Comparison of ENCODE assay signal across 1 cellular context in genomic region chr6:18329781-18330180, GRCh38.
TF ChIP-seq lines count a peak whose summit lies in the region.

No MANE protein-coding gene starts in this region.

TF ChIP-seq in HepG2, 621 proteins besides CTCF, POLR2A, EP300 and RAD21:
- TF ChIP-seq ZSCAN30 (CRISPR knock-in tag; IDR thresholded peaks at IDR 0.05) (no peak), ZBTB33 (CRISPR knock-in tag; IDR thresholded peaks at IDR 0.05) (no peak), PAWR (CRISPR knock-in tag; IDR thresholded peaks at IDR 0.05; ENCODE audit: borderline replicate concordance) (no peak), ZFP1 (CRISPR knock-in tag; IDR thresholded peaks at IDR 0.05) (no peak), RXRA (CRISPR knock-in tag; IDR thresholded peaks at IDR 0.05) (no peak), HNF4A (CRISPR knock-in tag; IDR thresholded peaks at IDR 0.05) (no peak), ZNF549 (CRISPR knock-in tag; IDR thresholded peaks at IDR 0.05) (no peak), ZNF629 (CRISPR knock-in tag; conservative IDR thresholded peaks at IDR 0.05) (no peak), KDM1A (CRISPR knock-in tag; IDR thresholded peaks at IDR 0.05) (no peak), ZBTB26 (CRISPR knock-in tag; IDR thresholded peaks at IDR 0.05; ENCODE audit: borderline replicate concordance) (no peak), ZNF232 (CRISPR knock-in tag; IDR thresholded peaks at IDR 0.05; ENCODE audit: borderline replicate concordance) (no peak), ZNF235 (CRISPR knock-in tag; IDR thresholded peaks at IDR 0.05; ENCODE audit: borderline replicate concordance) (no peak), SMARCC2 (IDR thresholded peaks at IDR 0.05) (no peak), HIVEP1 (CRISPR knock-in tag; IDR thresholded peaks at IDR 0.05) (no peak), DZIP1 (CRISPR knock-in tag; IDR thresholded peaks at IDR 0.05) (no peak), GZF1 (CRISPR knock-in tag; IDR thresholded peaks at IDR 0.05) (no peak), HNF4G (IDR thresholded peaks at IDR 0.05; ENCODE audit: borderline replicate concordance, low read depth, low read length) (no peak), HNF4G (CRISPR knock-in tag; IDR thresholded peaks at IDR 0.05; ENCODE audit: borderline replicate concordance, low read depth) (no peak), ZNF784 (CRISPR knock-in tag; IDR thresholded peaks at IDR 0.05; ENCODE audit: borderline replicate concordance) (no peak)
TF ChIP-seq in HepG2: peak in this region for 0.
